Comparison of ENCODE assay signal across 1 cellular context in the genomic region with DNA sequence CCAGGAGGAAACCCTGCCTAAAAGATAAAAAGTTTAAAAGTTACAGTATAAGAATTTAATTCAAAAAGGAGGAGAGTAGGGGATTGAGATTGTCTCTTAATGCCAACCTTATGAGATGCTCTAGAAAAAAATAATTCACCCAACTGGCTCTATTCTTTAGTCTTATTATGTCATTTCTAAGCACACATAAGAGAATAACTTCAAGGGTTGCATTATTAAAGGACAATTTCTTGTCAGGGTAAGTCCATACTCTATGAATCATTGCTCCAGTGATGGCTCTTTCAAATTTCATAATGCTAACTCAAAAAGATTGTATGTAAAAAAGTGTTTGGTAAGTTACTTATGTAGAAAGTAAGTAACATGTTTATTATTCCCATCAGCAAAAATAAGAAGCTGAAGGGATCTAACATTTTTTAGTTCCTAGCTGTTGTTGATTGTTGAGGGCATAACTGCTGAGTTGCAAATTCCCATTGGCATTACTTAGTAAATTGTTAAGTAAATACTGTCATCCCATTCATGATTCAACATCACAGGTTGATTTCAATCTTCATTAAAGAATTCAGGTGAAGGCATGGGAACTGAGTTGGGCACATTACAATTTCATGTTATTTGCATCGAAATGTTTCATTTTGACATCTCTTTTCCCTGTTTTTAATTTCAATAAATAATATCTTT.
TF ChIP-seq lines count a peak whose summit lies in the region.

No MANE protein-coding gene starts in this region.

TF ChIP-seq in K562, 482 proteins besides CTCF, POLR2A, EP300 and RAD21 (continued from another document):
- TF ChIP-seq FOXP1 (CRISPR knock-in tag; IDR thresholded peaks at IDR 0.05) = no peak
- TF ChIP-seq, protein P1, sequence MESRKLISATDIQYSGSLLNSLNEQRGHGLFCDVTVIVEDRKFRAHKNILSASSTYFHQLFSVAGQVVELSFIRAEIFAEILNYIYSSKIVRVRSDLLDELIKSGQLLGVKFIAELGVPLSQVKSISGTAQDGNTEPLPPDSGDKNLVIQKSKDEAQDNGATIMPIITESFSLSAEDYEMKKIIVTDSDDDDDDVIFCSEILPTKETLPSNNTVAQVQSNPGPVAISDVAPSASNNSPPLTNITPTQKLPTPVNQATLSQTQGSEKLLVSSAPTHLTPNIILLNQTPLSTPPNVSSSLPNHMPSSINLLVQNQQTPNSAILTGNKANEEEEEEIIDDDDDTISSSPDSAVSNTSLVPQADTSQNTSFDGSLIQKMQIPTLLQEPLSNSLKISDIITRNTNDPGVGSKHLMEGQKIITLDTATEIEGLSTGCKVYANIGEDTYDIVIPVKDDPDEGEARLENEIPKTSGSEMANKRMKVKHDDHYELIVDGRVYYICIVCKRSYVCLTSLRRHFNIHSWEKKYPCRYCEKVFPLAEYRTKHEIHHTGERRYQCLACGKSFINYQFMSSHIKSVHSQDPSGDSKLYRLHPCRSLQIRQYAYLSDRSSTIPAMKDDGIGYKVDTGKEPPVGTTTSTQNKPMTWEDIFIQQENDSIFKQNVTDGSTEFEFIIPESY (CRISPR knock-in tag; IDR thresholded peaks at IDR 0.05) = no peak
- TF ChIP-seq ZNF316 (IDR thresholded peaks at IDR 0.05) = peak; percentile 51
- no peak for TF ChIP-seq TEAD4 (IDR thresholded peaks at IDR 0.05; ENCODE audit: low read length)
- TF ChIP-seq TEAD4 (CRISPR knock-in tag; IDR thresholded peaks at IDR 0.05; ENCODE audit: borderline replicate concordance) = no peak
- TF ChIP-seq, protein P2, sequence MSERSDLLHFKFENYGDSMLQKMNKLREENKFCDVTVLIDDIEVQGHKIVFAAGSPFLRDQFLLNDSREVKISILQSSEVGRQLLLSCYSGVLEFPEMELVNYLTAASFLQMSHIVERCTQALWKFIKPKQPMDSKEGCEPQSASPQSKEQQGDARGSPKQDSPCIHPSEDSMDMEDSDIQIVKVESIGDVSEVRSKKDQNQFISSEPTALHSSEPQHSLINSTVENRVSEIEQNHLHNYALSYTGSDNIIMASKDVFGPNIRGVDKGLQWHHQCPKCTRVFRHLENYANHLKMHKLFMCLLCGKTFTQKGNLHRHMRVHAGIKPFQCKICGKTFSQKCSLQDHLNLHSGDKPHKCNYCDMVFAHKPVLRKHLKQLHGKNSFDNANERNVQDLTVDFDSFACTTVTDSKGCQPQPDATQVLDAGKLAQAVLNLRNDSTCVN (CRISPR knock-in tag; IDR thresholded peaks at IDR 0.05) = no peak
